ENCODE assay signal across 8 cellular contexts in the genomic region with DNA sequence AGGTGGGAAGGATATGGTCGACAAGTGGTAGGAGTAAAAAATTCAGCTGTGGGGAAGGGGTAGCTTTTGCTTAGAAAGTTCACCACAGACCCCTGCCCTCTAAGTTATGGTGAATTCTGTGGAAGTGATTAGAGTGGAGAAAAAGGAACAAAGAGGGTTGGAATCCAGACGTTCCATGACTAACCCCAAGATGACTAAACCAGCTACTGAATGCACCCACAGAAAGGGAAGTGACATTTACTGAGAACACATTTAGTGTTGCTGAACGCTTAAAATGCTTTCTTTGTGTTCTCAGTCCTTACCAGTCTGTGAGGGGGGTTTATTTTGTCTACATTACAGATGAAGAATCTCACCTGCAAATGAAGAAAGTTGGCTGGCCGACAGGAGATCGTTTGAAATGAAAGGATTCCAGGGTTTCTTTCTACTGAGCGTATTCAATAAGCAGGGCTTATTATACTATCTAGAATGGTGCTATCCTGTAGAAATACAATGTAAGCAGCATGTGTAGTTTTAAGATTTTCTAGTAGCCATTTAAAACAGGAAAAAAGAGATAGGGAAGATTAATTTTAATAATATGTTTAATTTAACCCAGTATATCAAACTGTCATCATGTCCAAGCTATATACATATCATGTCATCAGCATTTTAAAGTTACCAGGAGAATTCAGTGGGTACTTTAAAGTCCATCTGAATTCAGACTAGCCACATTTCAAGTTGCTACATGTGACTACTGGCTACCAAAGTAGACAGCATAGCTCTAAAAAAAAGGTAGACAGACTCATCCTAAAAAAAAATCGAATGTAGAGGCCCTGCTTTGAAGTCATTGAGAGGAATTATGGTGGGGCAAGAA.
A peak's percentile ranks its signal among the peaks of the same experiment; 100 is the strongest.
DNase-seq lines count a peak whose midpoint lies in the region; ATAC-seq and TF ChIP-seq lines count a peak whose summit lies in the region.

No MANE protein-coding gene starts in this region.

- H3K4me1 Mint-ChIP-seq in activated naive CD8-positive, alpha-beta T cell treated with anti-CD3 and anti-CD28 coated beads for 36 hours = peaks cover 53% of the 10 kb centered on the region
- peaks cover 72% of the 10 kb centered on the region for H3K4me1 Mint-ChIP-seq in stimulated activated naive CD8-positive, alpha-beta T cell treated with anti-CD3 and anti-CD28 coated beads, Interleukin-15, amount 100 ng/mL, for 72 hours

- H3K36me3 Mint-ChIP-seq in activated naive CD8-positive, alpha-beta T cell treated with anti-CD3 and anti-CD28 coated beads for 36 hours = no peaks in the 10 kb centered on the region

- no peaks in the 10 kb centered on the region for H3K27me3 Mint-ChIP-seq in activated naive CD8-positive, alpha-beta T cell treated with anti-CD3 and anti-CD28 coated beads for 36 hours
- no peaks in the 10 kb centered on the region for H3K27me3 Mint-ChIP-seq in stimulated activated naive CD8-positive, alpha-beta T cell treated with anti-CD3 and anti-CD28 coated beads, Interleukin-15, amount 100 ng/mL, for 72 hours

- H3K27me3 ChIP-seq in IMR-90 (ENCODE audit: control insufficient read depth, insufficient read depth, low read length) (no peaks in the 10 kb centered on the region), HAP-1 (ENCODE audit: low read depth) (no peaks in the 10 kb centered on the region)

- CTCF ChIA-PET in IMR-90 (lab: Yijun Ruan, JAX) = interaction anchor here (0.6 to 1.7 kb wide), 7 partner anchors 10 to 657 kb away, joined by 3 to 7 read pairs (median 3); no protein-coding TSS in a partner anchor

- BruUV-seq in IMR-90 (replicated peaks; lab: Mats Ljungman, UMichigan) = no TSS peak

- peak overlapping the region; percentile 73 for H3K4me2 ChIP-seq in IMR-90 (ENCODE audit: low read depth, low read length)

- ATAC-seq in GM21619 (IDR thresholded peaks at IDR 0.05; ENCODE audit: unreplicated experiment) (peak; percentile 88), IMR-90 (ENCODE audit: low read depth) (peak; percentile 69)
- ATAC-seq in stimulated activated naive CD8-positive, alpha-beta T cell treated with anti-CD3 and anti-CD28 coated beads, Interleukin-15, amount 100 ng/mL, for 72 hours = peak; percentile 87

- H3K9me3 ChIP-seq in IMR-90 (ENCODE audit: control insufficient read depth, insufficient read depth, low read length) (no peaks in the 10 kb centered on the region), HAP-1 (no peaks in the 10 kb centered on the region)

- H3K9me3 Mint-ChIP-seq in activated naive CD8-positive, alpha-beta T cell treated with anti-CD3 and anti-CD28 coated beads for 36 hours = no peaks in the 10 kb centered on the region
- no peaks in the 10 kb centered on the region for H3K9me3 Mint-ChIP-seq in stimulated activated naive CD8-positive, alpha-beta T cell treated with anti-CD3 and anti-CD28 coated beads, Interleukin-15, amount 100 ng/mL, for 72 hours

- peak overlapping the region; percentile 70 for H3K14ac ChIP-seq in IMR-90 (replicated peaks; ENCODE audit: low read depth, low read length)

- no peak for TF ChIP-seq RAD21 in IMR-90 (IDR thresholded peaks at IDR 0.05; ENCODE audit: low read length)

- H2AK9ac ChIP-seq in IMR-90 (replicated peaks; ENCODE audit: low read depth, low read length, poor library complexity) = peak overlapping the region; percentile 3

- H2BK5ac ChIP-seq in IMR-90 (ENCODE audit: low read depth, low read length, poor library complexity, severe bottlenecking) = peak overlapping the region; percentile 94

- dilution Hi-C loops in IMR-90 (cut with HindIII; ENCODE audit: low sequenced_read_pairs, unreplicated experiment) = no loop called here

- whole genome bisulfite sequencing in IMR-90 (ENCODE audit: extremely low coverage in 2 of 2, insufficient read length in 1 of 2), 2 experiments = no CpG with 5 or more reads among the region's 7 CpGs

- TF ChIP-seq CTCF in IMR-90 (conservative IDR thresholded peaks at IDR 0.05; ENCODE audit: low read depth, low read length) = no peak

- peak overlapping the region; percentile 89 for H3K4ac ChIP-seq in IMR-90 (ENCODE audit: low read depth, low read length)

- DNase-seq in GM04503 (ENCODE audit: low read depth) (peak; percentile 76), IMR-90 (peak; percentile 93), inferior parietal cortex (ENCODE audit: extremely low spot score) (peak; percentile 68), HAP-1 (ENCODE audit: low spot score in 2 of 2) (no peak), NCI-H1105 treated with DMSO at 0.1 percent for 48 hours (lab: John Stamatoyannopoulos, UW) (no peak)
- DNase-seq in activated naive CD8-positive, alpha-beta T cell treated with anti-CD3 and anti-CD28 coated beads for 36 hours = no peak
- no peak for DNase-seq in stimulated activated naive CD8-positive, alpha-beta T cell treated with anti-CD3 and anti-CD28 coated beads, Interleukin-15, amount 100 ng/mL, for 72 hours

- H4K5ac ChIP-seq in IMR-90 (ENCODE audit: low read depth, low read length) = peak overlapping the region; percentile 23

- H3K4me3 Mint-ChIP-seq in activated naive CD8-positive, alpha-beta T cell treated with anti-CD3 and anti-CD28 coated beads for 36 hours = peak overlapping the region; percentile 66
- H3K4me3 Mint-ChIP-seq in stimulated activated naive CD8-positive, alpha-beta T cell treated with anti-CD3 and anti-CD28 coated beads, Interleukin-15, amount 100 ng/mL, for 72 hours = peak overlapping the region; percentile 75 to 79

- peak overlapping the region; percentile 71 for H3K23ac ChIP-seq in IMR-90 (ENCODE audit: low read depth, low read length)

- 0 out of 2 replicates have a peak, but pooled peaks cover 3% of the 10 kb centered on the region for H3K9me1 ChIP-seq in IMR-90 (ENCODE audit: insufficient read depth, low read length)

- intact Hi-C loops in IMR-90 (cut with micrococcal nuclease) = no loop called here

- H4K91ac ChIP-seq in IMR-90 (ENCODE audit: insufficient read depth, low read depth, low read length) = peak overlapping the region; percentile 84

- peak overlapping the region; percentile 85 for H2BK20ac ChIP-seq in IMR-90 (ENCODE audit: low read depth, low read length)

- H3K18ac ChIP-seq in IMR-90 (ENCODE audit: low read depth, low read length) = peak overlapping the region; percentile 82

- H3K27ac ChIP-seq in IMR-90 (ENCODE audit: insufficient read depth, low read length) = peak overlapping the region; percentile 58

- H3K36me3 ChIP-seq in IMR-90 (ENCODE audit: control insufficient read depth, insufficient read depth, low read length) (no peaks in the 10 kb centered on the region), HAP-1 (replicated peaks) (no peaks in the 10 kb centered on the region)

- in situ Hi-C loops in IMR-90 (cut with MboI; ENCODE audit: low sequenced_read_pairs) = no loop called here
- in situ Hi-C loops in HAP-1 (cut with MboI; ENCODE audit: low sequenced_read_pairs) = loop anchor here (25.0 kb wide), 1 partner anchor 657 kb away; no protein-coding TSS in a partner anchor

- no peak for TF ChIP-seq POLR2A in IMR-90 (IDR thresholded peaks at IDR 0.05; ENCODE audit: low read depth, low read length)

- H3K27ac Mint-ChIP-seq in activated naive CD8-positive, alpha-beta T cell treated with anti-CD3 and anti-CD28 coated beads for 36 hours = peak overlapping the region; percentile 85
- peak overlapping the region; percentile 42 to 68 for H3K27ac Mint-ChIP-seq in stimulated activated naive CD8-positive, alpha-beta T cell treated with anti-CD3 and anti-CD28 coated beads, Interleukin-15, amount 100 ng/mL, for 72 hours

- peak overlapping the region; percentile 30; the same call in 1 of the 2 replicates for H3K9ac ChIP-seq in IMR-90 (ENCODE audit: low read depth, low read length)

- H4K8ac ChIP-seq in IMR-90 (ENCODE audit: low read depth in 2 of 2, low read length in 2 of 2) = peak overlapping the region; percentile 69 to 89

- H4K20me1 ChIP-seq in IMR-90 (ENCODE audit: insufficient read depth, low read length) = 0 out of 2 replicates have a peak, but pooled peaks cover 3% of the 10 kb centered on the region

- H2AFZ ChIP-seq in IMR-90 (replicated peaks; ENCODE audit: low read length, poor library complexity) = no peak overlapping the region

- H2AK5ac ChIP-seq in IMR-90 (ENCODE audit: low read depth, low read length) = peak overlapping the region; percentile 93

- H3K79me1 ChIP-seq in IMR-90 (ENCODE audit: low read depth in 1 of 2, low read length in 2 of 2) = peaks cover 14 to 46% of the 10 kb centered on the region in 2 experiments; a peak in 3 of 4 replicates

- H2BK15ac ChIP-seq in IMR-90 (ENCODE audit: low read depth, low read length) = peak overlapping the region; percentile 90; the same call in 2 of the 3 replicates

- POLR2A ChIA-PET in IMR-90 (lab: Charles Lee; ENCODE audit: unreplicated experiment) = interaction anchor here (0.6 to 1.1 kb wide), 2 partner anchors 16 to 116 kb away, joined by 3 to 13 read pairs; no protein-coding TSS in a partner anchor

- H3K4me1 ChIP-seq in IMR-90 (ENCODE audit: control insufficient read depth, insufficient read depth, low read length) (peaks cover 14% of the 10 kb centered on the region), HAP-1 (peaks cover 5% of the 10 kb centered on the region)

- H3K56ac ChIP-seq in IMR-90 (ENCODE audit: extremely low read depth, insufficient read depth, low read length) = peak overlapping the region; percentile 87

- no peak overlapping the region for H3K4me3 ChIP-seq in IMR-90 (ENCODE audit: insufficient read depth, low read depth, low read length)
- H3K4me3 ChIP-seq in HAP-1 = no peak overlapping the region

- peak overlapping the region; percentile 88 for H2BK120ac ChIP-seq in IMR-90 (ENCODE audit: low read depth, low read length)

TF ChIP-seq in IMR-90, 13 proteins besides CTCF, POLR2A, EP300 and RAD21:
- TF ChIP-seq MAZ (IDR thresholded peaks at IDR 0.05; ENCODE audit: borderline replicate concordance, low read depth, low read length) (no peak), BHLHE40 (IDR thresholded peaks at IDR 0.05; ENCODE audit: low read depth, low read length) (peak; percentile 10; the same call in 1 of the 2 replicates), FOS (IDR thresholded peaks at IDR 0.05; ENCODE audit: low read depth, low read length) (peak; percentile 84)

Comparison
In these comparisons a context has a peak if more than half of its experiments do, and no peak if none do; other contexts are left out.
1. DNase-seq: peak in GM04503 (single experiment), IMR-90 (single experiment) and inferior parietal cortex (single experiment); none in activated naive CD8-positive, alpha-beta T cell treated with anti-CD3 and anti-CD28 coated beads for 36 hours (single experiment), stimulated activated naive CD8-positive, alpha-beta T cell treated with anti-CD3 and anti-CD28 coated beads, Interleukin-15, amount 100 ng/mL, for 72 hours (0 of 2), HAP-1 (0 of 2) and NCI-H1105 treated with DMSO at 0.1 percent for 48 hours (single experiment).
2. Peak in every context shown above with its lines, with median percentiles within 50 percentile points of each other: ATAC-seq.